2 cellular contexts compared by ENCODE assay signal in genomic region chr18:13577091-13577697, GRCh38.
TF ChIP-seq lines count a peak whose summit lies in the region.

No MANE protein-coding gene starts in this region.

TF ChIP-seq in HepG2, 621 proteins besides CTCF, POLR2A, EP300 and RAD21 (continued from another document):
- TF ChIP-seq KMT2A (CRISPR knock-in tag; IDR thresholded peaks at IDR 0.05) (no peak), ZBTB46 (CRISPR knock-in tag; IDR thresholded peaks at IDR 0.05; ENCODE audit: borderline replicate concordance) (no peak), ZSCAN21 (CRISPR knock-in tag; IDR thresholded peaks at IDR 0.05; ENCODE audit: borderline replicate concordance) (no peak), MED1 (CRISPR knock-in tag; IDR thresholded peaks at IDR 0.05) (no peak), ZNF205 (CRISPR knock-in tag; IDR thresholded peaks at IDR 0.05) (no peak), ZNF333 (CRISPR knock-in tag; IDR thresholded peaks at IDR 0.05; ENCODE audit: borderline replicate concordance) (no peak), HNF1A (IDR thresholded peaks at IDR 0.05; ENCODE audit: low read depth) (no peak), HNF1A (CRISPR knock-in tag; IDR thresholded peaks at IDR 0.05; ENCODE audit: borderline replicate concordance) (no peak), ZBTB4 (CRISPR knock-in tag; IDR thresholded peaks at IDR 0.05; ENCODE audit: borderline replicate concordance) (no peak), ZNF136 (CRISPR knock-in tag; IDR thresholded peaks at IDR 0.05; ENCODE audit: low read depth) (no peak), ZNF83 (CRISPR knock-in tag; IDR thresholded peaks at IDR 0.05; ENCODE audit: borderline replicate concordance) (no peak), ZNF672 (CRISPR knock-in tag; IDR thresholded peaks at IDR 0.05) (no peak), NCOR1 (IDR thresholded peaks at IDR 0.05; ENCODE audit: borderline replicate concordance, low read length) (no peak), HBP1 (CRISPR knock-in tag; IDR thresholded peaks at IDR 0.05; ENCODE audit: low read depth) (no peak), SKI (IDR thresholded peaks at IDR 0.05; ENCODE audit: partially characterized antibody) (no peak), GZF1 (CRISPR knock-in tag; IDR thresholded peaks at IDR 0.05) (no peak)

TF ChIP-seq in SK-N-SH treated with all-trans-retinoic acid at 6 μM for 48 hours, 23 proteins besides CTCF, POLR2A, EP300 and RAD21 (continued from another document):
- TF ChIP-seq CSDC2 (CRISPR knock-in tag; IDR thresholded peaks at IDR 0.05): no peak
- no peak for TF ChIP-seq RARB (CRISPR knock-in tag; IDR thresholded peaks at IDR 0.05)
- TF ChIP-seq PATZ1 (CRISPR knock-in tag; IDR thresholded peaks at IDR 0.05; ENCODE audit: borderline replicate concordance): no peak
- TF ChIP-seq ISL1 (CRISPR knock-in tag; IDR thresholded peaks at IDR 0.05): no peak
- no peak for TF ChIP-seq ZFP30 (CRISPR knock-in tag; IDR thresholded peaks at IDR 0.05)
- no peak for TF ChIP-seq ZNF8 (CRISPR knock-in tag; IDR thresholded peaks at IDR 0.05)
- no peak for TF ChIP-seq PPARA (CRISPR knock-in tag; IDR thresholded peaks at IDR 0.05; ENCODE audit: borderline replicate concordance)
- no peak for TF ChIP-seq ZNF70 (CRISPR knock-in tag; IDR thresholded peaks at IDR 0.05)
- no peak for TF ChIP-seq ZNF565 (CRISPR knock-in tag; conservative IDR thresholded peaks at IDR 0.05; ENCODE audit: low read depth)
- no peak for TF ChIP-seq TOX (CRISPR knock-in tag; IDR thresholded peaks at IDR 0.05; ENCODE audit: borderline replicate concordance)
- no peak for TF ChIP-seq CSRNP3 (CRISPR knock-in tag; IDR thresholded peaks at IDR 0.05)
- TF ChIP-seq ESRRG (CRISPR knock-in tag; IDR thresholded peaks at IDR 0.05): no peak
